In genomic region chr11:18650859-18651557, GRCh38 we compare ENCODE assay signal across 8 cellular contexts. TPM values are rescaled to one million over a fixed set of nuclear protein-coding genes. Genes with fewer than 3 reads are reported as not detected.
DNase-seq lines count a peak whose midpoint lies in the region; ATAC-seq and TF ChIP-seq lines count a peak whose summit lies in the region.

No MANE protein-coding gene starts in this region.

- H3K36me3 Mint-ChIP-seq in activated B cell treated with CpG ODN at 0.5 μM for 24 hours (ENCODE audit: low read depth), result no peaks in the 10 kb centered on the region

- H3K4me3 Mint-ChIP-seq in activated B cell treated with CpG ODN at 0.5 μM for 24 hours, result peak overlapping the region; percentile 28

- POLR2A ChIA-PET in activated B cell treated with CpG ODN at 0.5 μM for 24 hours (lab: Charles Lee), result interaction anchor here (0.7 kb wide), 1 partner anchor 1829 kb away, joined by 3 read pairs; no protein-coding TSS in a partner anchor

- H3K27ac Mint-ChIP-seq in activated B cell treated with CpG ODN at 0.5 μM for 24 hours, result no peak overlapping the region

- no peaks in the 10 kb centered on the region for H3K27me3 Mint-ChIP-seq in activated B cell treated with CpG ODN at 0.5 μM for 24 hours

- H3K4me3 ChIP-seq in foreskin fibroblast (ENCODE audit: low read depth in 1 of 2, low read length in 2 of 2) (no peak overlapping the region), retinal pigment epithelial cell (ENCODE audit: low read length) (no peak overlapping the region)

- TF ChIP-seq CTCF in activated B cell treated with CpG ODN at 0.5 μM for 24 hours (IDR thresholded peaks at IDR 0.05), result no peak
- peak; percentile 72 for TF ChIP-seq CTCF in foreskin fibroblast (IDR thresholded peaks at IDR 0.05; ENCODE audit: low read depth, low read length)
- peak; percentile 60 for TF ChIP-seq CTCF in retinal pigment epithelial cell (conservative IDR thresholded peaks at IDR 0.05; ENCODE audit: low read depth, low read length)

- H3K9me3 Mint-ChIP-seq in activated B cell treated with CpG ODN at 0.5 μM for 24 hours, result no peaks in the 10 kb centered on the region

- H3K4me1 Mint-ChIP-seq in activated B cell treated with CpG ODN at 0.5 μM for 24 hours, result peaks cover 4% of the 10 kb centered on the region

- peak; percentile 25 for DNase-seq in COLO829 (ENCODE audit: low spot score)
- DNase-seq in GM19240 (ENCODE audit: insufficient read length, low spot score), result peak; percentile 55
- peak; percentile 92 for DNase-seq in MV-4-11 (lab: John Stamatoyannopoulos, UW)
- no peak for DNase-seq in activated B cell treated with CpG ODN at 0.5 μM for 24 hours
- peak; percentile 41 to 74 for DNase-seq in foreskin fibroblast
- DNase-seq in retinal pigment epithelial cell (ENCODE audit: low read depth), result no peak
- no peak for DNase-seq in KG1 (lab: John Stamatoyannopoulos, UW)
- DNase-seq in SW480 (ENCODE audit: low spot score), result no peak

- ATAC-seq in activated B cell treated with CpG ODN at 0.5 μM for 24 hours (ENCODE audit: low read depth), result no peak

- intact Hi-C loops in activated B cell treated with CpG ODN at 0.5 μM for 24 hours (cut with micrococcal nuclease), result loop anchor here (1.0 to 2.0 kb wide), 2 partner anchors 16 to 111 kb away; partner anchors contain the start of gene SPTY2D1

- CTCF ChIA-PET in activated B cell treated with CpG ODN at 0.5 μM for 24 hours (lab: Charles Lee), result interaction anchor here (1.4 to 1.8 kb wide), 2 partner anchors 48 to 111 kb away, joined by 3 to 8 read pairs; no protein-coding TSS in a partner anchor

RNA-seq across cellular contexts. Expression of gene SPTY2D1, which starts 16.9 kb away (rescaled TPM):
- total RNA-seq in activated B cell treated with CpG ODN at 0.5 μM for 24 hours, result 22.0 and 22.7 TPM in 2 replicates

RNA-seq across cellular contexts. Expression of gene TMEM86A, which starts 47.6 kb away (rescaled TPM):
- 0.10 and 0.13 TPM in 2 replicates for total RNA-seq in activated B cell treated with CpG ODN at 0.5 μM for 24 hours

RNA-seq across cellular contexts. Expression of gene MISFA, which starts 51.4 kb away (rescaled TPM):
- total RNA-seq in activated B cell treated with CpG ODN at 0.5 μM for 24 hours, result 1.4 and 2.6 TPM in 2 replicates

Comparison
In these comparisons a context has a peak if more than half of its experiments do, and no peak if none do; other contexts are left out.
1. DNase-seq: peak in COLO829 (single experiment), GM19240 (single experiment), MV-4-11 (single experiment) and foreskin fibroblast (2 of 2); none in activated B cell treated with CpG ODN at 0.5 μM for 24 hours (single experiment), retinal pigment epithelial cell (single experiment), KG1 (single experiment) and SW480 (single experiment).